8 cellular contexts compared by ENCODE assay signal in genomic region chr19:5790573-5791520, GRCh38.
DNase-seq lines count a peak whose midpoint lies in the region; ATAC-seq and TF ChIP-seq lines count a peak whose summit lies in the region.

Gene DUS3L, minus strand, starts transcription at chr19:5791163. Its CDS starts 22 bp downstream, at chr19:5791141.

- H3K27ac Mint-ChIP-seq in central memory CD8-positive, alpha-beta T cell (ENCODE audit: low read depth), result peak within 1 kb of the TSS; percentile 99

- ATAC-seq in GM19025 (IDR thresholded peaks at IDR 0.05; ENCODE audit: low read depth, unreplicated experiment) (peak; percentile 89), HG03342 (IDR thresholded peaks at IDR 0.05; ENCODE audit: unreplicated experiment) (peak; percentile 90)
- ATAC-seq in central memory CD8-positive, alpha-beta T cell (replicated peaks; ENCODE audit: extremely low read depth, poor library complexity, severe bottlenecking), result peak; percentile 97

- H3K4me3 ChIP-seq in AG09309 (ENCODE audit: control insufficient read depth, low read depth, low read length), result peak within 1 kb of the TSS; percentile 55

- TF ChIP-seq CTCF in AG09309 (IDR thresholded peaks at IDR 0.05; ENCODE audit: control insufficient read depth, insufficient read depth, low read depth, low read length, missing control alignments), result no peak

- peaks cover 18% of the 10 kb centered on the region for H3K4me1 Mint-ChIP-seq in central memory CD8-positive, alpha-beta T cell

- no peaks in the 10 kb centered on the region for H3K9me3 Mint-ChIP-seq in central memory CD8-positive, alpha-beta T cell

- H3K27me3 Mint-ChIP-seq in central memory CD8-positive, alpha-beta T cell, result no peaks in the 10 kb centered on the region

- H3K4me3 Mint-ChIP-seq in central memory CD8-positive, alpha-beta T cell, result peak within 1 kb of the TSS; percentile 94

- DNase-seq in AG09309 (ENCODE audit: low read depth) (peak; percentile 92), NCI-H446 (lab: John Stamatoyannopoulos, UW) (peak; percentile 97 to 99), iris pigment epithelial cell (ENCODE audit: low read depth) (peak; percentile 99)
- peak; percentile 92 for DNase-seq in activated CD4-positive, CD25-positive, alpha-beta regulatory T cell treated with anti-CD3 and anti-CD28 coated beads, Interleukin-2, amount 50 U/mL, for 16 hours (ENCODE audit: low read depth, low spot score)
- DNase-seq in central memory CD8-positive, alpha-beta T cell (ENCODE audit: low spot score in 2 of 2), result peak; percentile 89 to 93
- DNase-seq in stimulated activated CD4-positive, alpha-beta T cell treated with anti-CD3 and anti-CD28 coated beads, Interleukin-12 subunit alpha, Interleukin-12 subunit beta, amount 100 ng/mL, for 24 hours (ENCODE audit: low read depth in 2 of 2), result peak; percentile 93 to 94

- peaks cover 37% of the 10 kb centered on the region for H3K36me3 Mint-ChIP-seq in central memory CD8-positive, alpha-beta T cell (ENCODE audit: insufficient read depth)

Comparison
In these comparisons a context has a peak if more than half of its experiments do, and no peak if none do; other contexts are left out.
1. Peak in every context shown above with its lines: DNase-seq, ATAC-seq and H3K4me3 ChIP-seq.